ENCODE assay signal across 8 cellular contexts in the genomic region with DNA sequence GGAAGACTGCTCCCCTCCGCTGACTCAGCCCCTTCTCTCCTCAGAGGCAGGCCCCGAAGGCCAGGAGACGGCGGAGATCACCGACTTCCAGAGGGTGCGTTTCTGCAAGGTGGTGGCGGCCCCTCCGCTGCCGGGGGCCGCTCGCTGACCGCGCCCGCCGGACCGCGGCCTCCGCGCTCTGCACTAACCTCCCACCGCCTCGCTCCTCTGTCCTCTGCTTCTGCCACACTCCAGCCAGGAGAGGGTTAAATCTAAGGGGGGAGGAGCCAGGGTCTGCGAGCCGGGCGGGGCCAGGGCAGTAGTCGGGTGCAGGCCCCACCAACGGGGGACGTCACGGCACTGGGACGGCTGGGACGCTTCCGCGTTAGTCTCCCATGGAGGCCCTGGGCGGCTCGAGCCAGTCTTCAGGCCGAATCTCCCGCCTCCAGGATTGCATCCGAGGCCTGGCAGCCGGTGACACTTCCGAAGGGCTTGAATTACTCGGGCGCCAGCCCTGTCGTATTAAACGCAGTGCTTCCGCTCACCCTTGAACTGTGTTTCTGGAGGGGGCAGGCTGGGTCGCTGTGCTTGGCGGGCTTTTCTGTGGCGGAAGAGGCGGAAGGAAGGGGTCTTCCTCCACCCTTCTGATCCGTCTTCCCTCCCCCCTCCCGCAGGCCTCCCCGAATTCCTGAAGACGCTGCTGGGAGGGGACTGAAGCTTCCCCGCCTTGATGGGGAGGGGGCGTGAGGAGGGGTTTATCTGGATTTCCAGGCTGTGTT. TPM values are rescaled to one million over a fixed set of nuclear protein-coding genes. Genes with fewer than 3 reads are reported as not detected.
A peak's percentile ranks its signal among the peaks of the same experiment; 100 is the strongest.
DNase-seq lines count a peak whose midpoint lies in the region; ATAC-seq, FAIRE-seq and TF ChIP-seq lines count a peak whose summit lies in the region.

No MANE protein-coding gene starts in this region.

- FAIRE-seq in RCC 7860 (lab: Jason Lieb, UNC), result no peak

- no peak for TF ChIP-seq CTCF in fibroblast of mammary gland (conservative IDR thresholded peaks at IDR 0.05; ENCODE audit: control insufficient read depth, insufficient read depth, low read depth, low read length)

- DNase-seq in DMS153 treated with DMSO at 0.1 percent for 48 hours (lab: John Stamatoyannopoulos, UW; ENCODE audit: unreplicated experiment), result peak; percentile 78
- peak; percentile 78 for DNase-seq in RCC 7860 (ENCODE audit: low spot score)
- peak; percentile 92 for DNase-seq in fibroblast of mammary gland (ENCODE audit: low read depth)
- DNase-seq in natural killer cell treated with Interleukin-12 subunit alpha and Interleukin-12 subunit beta and Interleukin-15 and Interleukin-18, amount 100 ng/mL, for 72 hours (ENCODE audit: low spot score), result peak; percentile 91
- DNase-seq in stimulated activated naive CD4-positive, alpha-beta T cell (lab: John Stamatoyannopoulos, UW), result peak; percentile 81 to 89 (median 85)

- H3K27ac Mint-ChIP-seq in activated T-helper 17 cell treated with anti-CD3 and anti-CD28 coated beads, Interleukin-2, amount 50 U/mL, for 72 hours, result peak overlapping the region; percentile 96
- peak overlapping the region; percentile 95 to 96 for H3K27ac Mint-ChIP-seq in natural killer cell treated with Interleukin-12 subunit alpha and Interleukin-12 subunit beta and Interleukin-15 and Interleukin-18, amount 100 ng/mL, for 72 hours

- H3K4me1 Mint-ChIP-seq in activated T-helper 17 cell treated with anti-CD3 and anti-CD28 coated beads, Interleukin-2, amount 50 U/mL, for 72 hours, result peaks cover 26% of the 10 kb centered on the region
- peaks cover 25 to 33% of the 10 kb centered on the region in 2 donors for H3K4me1 Mint-ChIP-seq in natural killer cell treated with Interleukin-12 subunit alpha and Interleukin-12 subunit beta and Interleukin-15 and Interleukin-18, amount 100 ng/mL, for 72 hours (ENCODE audit: low read depth in 2 of 2)

- peak; percentile 54 for ATAC-seq in GM21576 (IDR thresholded peaks at IDR 0.05; ENCODE audit: unreplicated experiment)
- ATAC-seq in activated T-helper 17 cell treated with anti-CD3 and anti-CD28 coated beads, Interleukin-2, amount 50 U/mL, for 72 hours (replicated peaks), result peak; percentile 84
- peak; percentile 81 to 82 for ATAC-seq in natural killer cell treated with Interleukin-12 subunit alpha and Interleukin-12 subunit beta and Interleukin-15 and Interleukin-18, amount 100 ng/mL, for 72 hours

- peak overlapping the region; percentile 71 for H3K4me3 ChIP-seq in fibroblast of mammary gland (ENCODE audit: control insufficient read depth, low read depth, low read length)

- peaks cover 46% of the 10 kb centered on the region for H3K36me3 Mint-ChIP-seq in activated T-helper 17 cell treated with anti-CD3 and anti-CD28 coated beads, Interleukin-2, amount 50 U/mL, for 72 hours (ENCODE audit: low read depth)
- H3K36me3 Mint-ChIP-seq in natural killer cell treated with Interleukin-12 subunit alpha and Interleukin-12 subunit beta and Interleukin-15 and Interleukin-18, amount 100 ng/mL, for 72 hours, result no peaks in the 10 kb centered on the region

- H3K4me3 Mint-ChIP-seq in activated T-helper 17 cell treated with anti-CD3 and anti-CD28 coated beads, Interleukin-2, amount 50 U/mL, for 72 hours, result peak overlapping the region; percentile 94
- peak overlapping the region; percentile 90 for H3K4me3 Mint-ChIP-seq in natural killer cell treated with Interleukin-12 subunit alpha and Interleukin-12 subunit beta and Interleukin-15 and Interleukin-18, amount 100 ng/mL, for 72 hours

- H3K27me3 Mint-ChIP-seq in activated T-helper 17 cell treated with anti-CD3 and anti-CD28 coated beads, Interleukin-2, amount 50 U/mL, for 72 hours, result no peaks in the 10 kb centered on the region
- H3K27me3 Mint-ChIP-seq in natural killer cell treated with Interleukin-12 subunit alpha and Interleukin-12 subunit beta and Interleukin-15 and Interleukin-18, amount 100 ng/mL, for 72 hours, result no peaks in the 10 kb centered on the region

- H3K9me3 Mint-ChIP-seq in activated T-helper 17 cell treated with anti-CD3 and anti-CD28 coated beads, Interleukin-2, amount 50 U/mL, for 72 hours, result no peaks in the 10 kb centered on the region
- no peaks in the 10 kb centered on the region for H3K9me3 Mint-ChIP-seq in natural killer cell treated with Interleukin-12 subunit alpha and Interleukin-12 subunit beta and Interleukin-15 and Interleukin-18, amount 100 ng/mL, for 72 hours

- TF ChIP-seq EP300 in Ishikawa (IDR thresholded peaks at IDR 0.05; ENCODE audit: borderline replicate concordance), result no peak

- TF ChIP-seq RAD21 in Ishikawa (IDR thresholded peaks at IDR 0.05; ENCODE audit: low read depth), result no peak

TF ChIP-seq in Ishikawa, 13 proteins besides CTCF, POLR2A, EP300 and RAD21:
- TF ChIP-seq TAF1 (IDR thresholded peaks at IDR 0.05; ENCODE audit: low read depth), result peak; percentile 51
- no peak; the same call in 1 of the 2 replicates for TF ChIP-seq EGR1 (IDR thresholded peaks at IDR 0.05)
- TF ChIP-seq NFIC (IDR thresholded peaks at IDR 0.05), result peak; percentile 39; the same call in 1 of the 2 replicates
- no peak for TF ChIP-seq CEBPB (IDR thresholded peaks at IDR 0.05)
- TF ChIP-seq CREB1 (IDR thresholded peaks at IDR 0.05; ENCODE audit: low read depth), result peak; percentile 9; the same call in 1 of the 2 replicates
- peak; percentile 55; the same call in 1 of the 2 replicates for TF ChIP-seq ZBTB7A (IDR thresholded peaks at IDR 0.05; ENCODE audit: low read depth)
- TF ChIP-seq TEAD4 (IDR thresholded peaks at IDR 0.05), result no peak
- TF ChIP-seq, protein P1, sequence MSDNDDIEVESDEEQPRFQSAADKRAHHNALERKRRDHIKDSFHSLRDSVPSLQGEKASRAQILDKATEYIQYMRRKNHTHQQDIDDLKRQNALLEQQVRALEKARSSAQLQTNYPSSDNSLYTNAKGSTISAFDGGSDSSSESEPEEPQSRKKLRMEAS (IDR thresholded peaks at IDR 0.05), result peak; percentile 69
- TF ChIP-seq, protein P2, sequence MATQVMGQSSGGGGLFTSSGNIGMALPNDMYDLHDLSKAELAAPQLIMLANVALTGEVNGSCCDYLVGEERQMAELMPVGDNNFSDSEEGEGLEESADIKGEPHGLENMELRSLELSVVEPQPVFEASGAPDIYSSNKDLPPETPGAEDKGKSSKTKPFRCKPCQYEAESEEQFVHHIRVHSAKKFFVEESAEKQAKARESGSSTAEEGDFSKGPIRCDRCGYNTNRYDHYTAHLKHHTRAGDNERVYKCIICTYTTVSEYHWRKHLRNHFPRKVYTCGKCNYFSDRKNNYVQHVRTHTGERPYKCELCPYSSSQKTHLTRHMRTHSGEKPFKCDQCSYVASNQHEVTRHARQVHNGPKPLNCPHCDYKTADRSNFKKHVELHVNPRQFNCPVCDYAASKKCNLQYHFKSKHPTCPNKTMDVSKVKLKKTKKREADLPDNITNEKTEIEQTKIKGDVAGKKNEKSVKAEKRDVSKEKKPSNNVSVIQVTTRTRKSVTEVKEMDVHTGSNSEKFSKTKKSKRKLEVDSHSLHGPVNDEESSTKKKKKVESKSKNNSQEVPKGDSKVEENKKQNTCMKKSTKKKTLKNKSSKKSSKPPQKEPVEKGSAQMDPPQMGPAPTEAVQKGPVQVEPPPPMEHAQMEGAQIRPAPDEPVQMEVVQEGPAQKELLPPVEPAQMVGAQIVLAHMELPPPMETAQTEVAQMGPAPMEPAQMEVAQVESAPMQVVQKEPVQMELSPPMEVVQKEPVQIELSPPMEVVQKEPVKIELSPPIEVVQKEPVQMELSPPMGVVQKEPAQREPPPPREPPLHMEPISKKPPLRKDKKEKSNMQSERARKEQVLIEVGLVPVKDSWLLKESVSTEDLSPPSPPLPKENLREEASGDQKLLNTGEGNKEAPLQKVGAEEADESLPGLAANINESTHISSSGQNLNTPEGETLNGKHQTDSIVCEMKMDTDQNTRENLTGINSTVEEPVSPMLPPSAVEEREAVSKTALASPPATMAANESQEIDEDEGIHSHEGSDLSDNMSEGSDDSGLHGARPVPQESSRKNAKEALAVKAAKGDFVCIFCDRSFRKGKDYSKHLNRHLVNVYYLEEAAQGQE (IDR thresholded peaks at IDR 0.05; ENCODE audit: low read depth), result no peak
- peak; percentile 2; the same call in 1 of the 2 replicates for TF ChIP-seq USF1 (IDR thresholded peaks at IDR 0.05)

RNA-seq across cellular contexts. Expression of gene INAFM1, which starts 1.2 kb away (rescaled TPM):
- total RNA-seq in activated T-helper 17 cell treated with anti-CD3 and anti-CD28 coated beads, Interleukin-2, amount 50 U/mL, for 72 hours, result 10 to 100 TPM; 12.9 to 21.6 TPM
- 10 to 100 TPM; 14.0 to 16.1 TPM for total RNA-seq in natural killer cell treated with Interleukin-12 subunit alpha and Interleukin-12 subunit beta and Interleukin-15 and Interleukin-18, amount 100 ng/mL, for 72 hours

RNA-seq across cellular contexts. Expression of gene CCDC9, which starts 17.2 kb away (rescaled TPM):
- total RNA-seq in activated T-helper 17 cell treated with anti-CD3 and anti-CD28 coated beads, Interleukin-2, amount 50 U/mL, for 72 hours, result 10 to 100 TPM; 38.9 to 44.6 TPM
- total RNA-seq in natural killer cell treated with Interleukin-12 subunit alpha and Interleukin-12 subunit beta and Interleukin-15 and Interleukin-18, amount 100 ng/mL, for 72 hours, result 10 to 100 TPM; 42.8 to 58.4 TPM

RNA-seq across cellular contexts. Expression of gene C5AR1, which starts 36.2 kb away (rescaled TPM):
- 1 to 10 TPM in 1 of 2 donors, under 1 TPM in 1; 0.85 to 2.4 TPM for total RNA-seq in activated T-helper 17 cell treated with anti-CD3 and anti-CD28 coated beads, Interleukin-2, amount 50 U/mL, for 72 hours
- 1 to 10 TPM; 1.3 to 7.6 TPM for total RNA-seq in natural killer cell treated with Interleukin-12 subunit alpha and Interleukin-12 subunit beta and Interleukin-15 and Interleukin-18, amount 100 ng/mL, for 72 hours

RNA-seq across cellular contexts. Expression of gene BBC3, which starts 42.5 kb away (rescaled TPM):
- total RNA-seq in activated T-helper 17 cell treated with anti-CD3 and anti-CD28 coated beads, Interleukin-2, amount 50 U/mL, for 72 hours, result 10 to 100 TPM; 18.7 to 41.9 TPM
- 1 to 10 TPM; 4.8 to 9.7 TPM for total RNA-seq in natural killer cell treated with Interleukin-12 subunit alpha and Interleukin-12 subunit beta and Interleukin-15 and Interleukin-18, amount 100 ng/mL, for 72 hours

RNA-seq across cellular contexts. Expression of gene C5AR2, which starts 58.5 kb away (rescaled TPM):
- total RNA-seq in activated T-helper 17 cell treated with anti-CD3 and anti-CD28 coated beads, Interleukin-2, amount 50 U/mL, for 72 hours, result under 1 TPM; 0.13 to 0.19 TPM
- 1 to 10 TPM in 1 of 2 donors, under 1 TPM in 1; 0.19 to 2.6 TPM for total RNA-seq in natural killer cell treated with Interleukin-12 subunit alpha and Interleukin-12 subunit beta and Interleukin-15 and Interleukin-18, amount 100 ng/mL, for 72 hours

Comparison
In these comparisons a context has a peak if more than half of its experiments do, and no peak if none do; other contexts are left out.
1. Peak in every context shown above with its lines: DNase-seq, ATAC-seq and H3K4me3 ChIP-seq.